ENCODE assay signal across 39 cellular contexts in genomic region chr11:77044356-77044755, GRCh38. TPM values are rescaled to one million over a fixed set of nuclear protein-coding genes. Genes with fewer than 3 reads are reported as not detected.
"Had no signal": no experiment of that assay in that cellular context is flagged by ENCODE, and none has a peak within 500 bp of the region (broad histone marks: within the 10 kb centered on the region; RNA-seq: fewer than 3 reads in every experiment).

No MANE protein-coding gene starts in this region.

- H3K9me3 Mint-ChIP-seq: activated B cell treated with CpG ODN at 0.5 μM for 24 hours; activated CD4-positive, alpha-beta memory T cell treated with anti-CD3 and anti-CD28 coated beads for 36 hours; activated CD4-positive, alpha-beta T cell treated with anti-CD3 and anti-CD28 coated beads, Interleukin-2, amount 10 ng/mL, durations not matched to agents 24 days and 14 days; activated CD8-positive, alpha-beta T cell treated with anti-CD3 and anti-CD28 coated beads for 36 hours; activated naive CD4-positive, alpha-beta T cell treated with anti-CD3 and anti-CD28 coated beads for 36 hours; activated naive CD4-positive, alpha-beta T cell treated with anti-CD3 and anti-CD28 coated beads, Interleukin-2, amount 50 U/mL, for 72 hours; activated naive CD8-positive, alpha-beta T cell treated with anti-CD3 and anti-CD28 coated beads for 36 hours; activated T-cell treated with anti-CD3 and anti-CD28 coated beads, Interleukin-2, amount 50 U/mL, for 4 hours; activated T-cell treated with anti-CD3 and anti-CD28 coated beads, Interleukin-2, amount 50 U/mL, for 72 hours; activated T-helper 1 cell treated with anti-CD3 and anti-CD28 coated beads, Interleukin-12 subunit alpha, Interleukin-12 subunit beta, Interleukin-2, Interleukin-4 antibody, amounts not matched to agents 30 ng/mL and 10 ng/mL and 1 ng/mL, durations not matched to agents 14 hours and 24 hours and 36 hours; activated T-helper 17 cell treated with anti-CD3 and anti-CD28 coated beads, Interleukin-2, amount 50 U/mL, for 72 hours; central memory CD8-positive, alpha-beta T cell; T-helper 1 cell treated with Interleukin-12 subunit alpha and Interleukin-12 subunit beta and Interleukin-4 antibody, amounts not matched to agents 30 μg/mL and 1 μg/mL, for 36 hours; T-helper 2 cell treated with Interferon-gamma antibody and Interleukin-4, amounts not matched to agents 5 μg/mL and 100 μg/mL, for 36 hours had no signal

- H3K9me3 ChIP-seq: adrenal gland had no signal

- H3K4me3 ChIP-seq: adrenal gland, cardiac muscle cell had no signal

- ATAC-seq: activated CD8-positive, alpha-beta T cell treated with anti-CD3 and anti-CD28 coated beads for 36 hours; activated naive CD4-positive, alpha-beta T cell treated with anti-CD3 and anti-CD28 coated beads, Interleukin-2, amount 50 U/mL, for 72 hours; activated T-cell treated with anti-CD3 and anti-CD28 coated beads, Interleukin-2, amount 50 U/mL, for 4 hours; activated T-cell treated with anti-CD3 and anti-CD28 coated beads, Interleukin-2, amount 50 U/mL, for 72 hours; activated T-helper 17 cell treated with anti-CD3 and anti-CD28 coated beads, Interleukin-2, amount 50 U/mL, for 72 hours had no signal

- H3K36me3 Mint-ChIP-seq: activated CD4-positive, alpha-beta memory T cell treated with anti-CD3 and anti-CD28 coated beads for 36 hours; activated naive CD8-positive, alpha-beta T cell treated with anti-CD3 and anti-CD28 coated beads for 36 hours; brain had no signal

- H3K36me3 ChIP-seq: adrenal gland, cardiac muscle cell had no signal

- H3K27ac ChIP-seq: adrenal gland, cardiac muscle cell, VCaP had no signal

- H3K4me3 Mint-ChIP-seq: activated B cell treated with CpG ODN at 0.5 μM for 24 hours; activated CD4-positive, alpha-beta memory T cell treated with anti-CD3 and anti-CD28 coated beads for 36 hours; activated CD4-positive, alpha-beta T cell treated with anti-CD3 and anti-CD28 coated beads, Interleukin-2, amount 10 ng/mL, durations not matched to agents 24 days and 14 days; activated CD8-positive, alpha-beta T cell treated with anti-CD3 and anti-CD28 coated beads for 36 hours; activated naive CD4-positive, alpha-beta T cell treated with anti-CD3 and anti-CD28 coated beads for 36 hours; activated naive CD8-positive, alpha-beta T cell treated with anti-CD3 and anti-CD28 coated beads for 36 hours; activated T-cell treated with anti-CD3 and anti-CD28 coated beads, Interleukin-2, amount 50 U/mL, for 4 hours; activated T-cell treated with anti-CD3 and anti-CD28 coated beads, Interleukin-2, amount 50 U/mL, for 72 hours; activated T-helper 1 cell treated with anti-CD3 and anti-CD28 coated beads, Interleukin-12 subunit alpha, Interleukin-12 subunit beta, Interleukin-2, Interleukin-4 antibody, amounts not matched to agents 30 ng/mL and 10 ng/mL and 1 ng/mL, durations not matched to agents 14 hours and 24 hours and 36 hours; activated T-helper 17 cell treated with anti-CD3 and anti-CD28 coated beads, Interleukin-2, amount 50 U/mL, for 72 hours; brain; central memory CD8-positive, alpha-beta T cell; T-helper 1 cell treated with Interleukin-12 subunit alpha and Interleukin-12 subunit beta and Interleukin-4 antibody, amounts not matched to agents 30 μg/mL and 1 μg/mL, for 36 hours; T-helper 2 cell treated with Interferon-gamma antibody and Interleukin-4, amounts not matched to agents 5 μg/mL and 100 μg/mL, for 36 hours had no signal

- H3K27ac Mint-ChIP-seq: activated B cell treated with CpG ODN at 0.5 μM for 24 hours; activated CD4-positive, alpha-beta memory T cell treated with anti-CD3 and anti-CD28 coated beads for 36 hours; activated CD4-positive, alpha-beta T cell treated with anti-CD3 and anti-CD28 coated beads, Interleukin-2, amount 10 ng/mL, durations not matched to agents 24 days and 14 days; activated CD8-positive, alpha-beta T cell treated with anti-CD3 and anti-CD28 coated beads for 36 hours; activated naive CD4-positive, alpha-beta T cell treated with anti-CD3 and anti-CD28 coated beads for 36 hours; activated naive CD4-positive, alpha-beta T cell treated with anti-CD3 and anti-CD28 coated beads, Interleukin-2, amount 50 U/mL, for 72 hours; activated naive CD8-positive, alpha-beta T cell treated with anti-CD3 and anti-CD28 coated beads for 36 hours; activated T-cell treated with anti-CD3 and anti-CD28 coated beads, Interleukin-2, amount 50 U/mL, for 72 hours; activated T-helper 1 cell treated with anti-CD3 and anti-CD28 coated beads, Interleukin-12 subunit alpha, Interleukin-12 subunit beta, Interleukin-2, Interleukin-4 antibody, amounts not matched to agents 30 ng/mL and 10 ng/mL and 1 ng/mL, durations not matched to agents 14 hours and 24 hours and 36 hours; activated T-helper 17 cell treated with anti-CD3 and anti-CD28 coated beads, Interleukin-2, amount 50 U/mL, for 72 hours; brain; T-helper 1 cell treated with Interleukin-12 subunit alpha and Interleukin-12 subunit beta and Interleukin-4 antibody, amounts not matched to agents 30 μg/mL and 1 μg/mL, for 36 hours; T-helper 2 cell treated with Interferon-gamma antibody and Interleukin-4, amounts not matched to agents 5 μg/mL and 100 μg/mL, for 36 hours had no signal

- DNase-seq: activated B cell treated with CpG ODN at 0.5 μM for 24 hours; activated CD4-positive, alpha-beta memory T cell treated with anti-CD3 and anti-CD28 coated beads for 36 hours; activated CD4-positive, alpha-beta T cell treated with anti-CD3 and anti-CD28 coated beads for 4 hours; activated CD4-positive, alpha-beta T cell treated with anti-CD3 and anti-CD28 coated beads, Interleukin-2, amount 10 ng/mL, durations not matched to agents 24 days and 14 days; activated CD4-positive, alpha-beta T cell treated with anti-CD3 and anti-CD28 coated beads, Interleukin-2, amount 50 U/mL, for 1 hour; activated CD4-positive, alpha-beta T cell treated with anti-CD3 and anti-CD28 coated beads, Interleukin-2, amount 50 U/mL, for 4 hours; activated CD4-positive, CD25-positive, alpha-beta regulatory T cell treated with anti-CD3 and anti-CD28 coated beads, Interleukin-2, amount 50 U/mL, for 72 hours; activated CD8-positive, alpha-beta memory T cell treated with anti-CD3 and anti-CD28 coated beads, Interleukin-2, amount 50 U/mL, for 4 hours; activated CD8-positive, alpha-beta T cell treated with anti-CD3 and anti-CD28 coated beads for 36 hours; activated effector memory CD4-positive, alpha-beta T cell treated with anti-CD3 and anti-CD28 coated beads, Interleukin-2, amount 50 U/mL, for 16 hours; activated gamma-delta T cell treated with Interleukin-2 at 50 U/mL for 16 hours; activated naive CD4-positive, alpha-beta T cell; activated naive CD4-positive, alpha-beta T cell treated with anti-CD3 and anti-CD28 coated beads for 36 hours; activated naive CD4-positive, alpha-beta T cell treated with anti-CD3 and anti-CD28 coated beads, Interleukin-2, amount 50 U/mL, for 16 hours; activated naive CD8-positive, alpha-beta T cell treated with anti-CD3 and anti-CD28 coated beads for 36 hours; activated T-cell treated with anti-CD3 and anti-CD28 coated beads for 4 hours; activated T-cell treated with anti-CD3 and anti-CD28 coated beads, Interleukin-2, amount 50 U/mL, for 1 hour; activated T-cell treated with anti-CD3 and anti-CD28 coated beads, Interleukin-2, amount 50 U/mL, for 4 hours; activated T-cell treated with anti-CD3 and anti-CD28 coated beads, Interleukin-2, amount 50 U/mL, for 72 hours; adrenal gland; amniotic stem cell; aorta; caudate nucleus; cerebellar nuclear complex; T-helper 1 cell; T-helper 2 cell; T-helper 9 cell had no signal

RNA-seq across cellular contexts. Expression of gene B3GNT6, which starts 10.2 kb away (rescaled TPM):
- total RNA-seq: activated B cell treated with CpG ODN at 0.5 μM for 24 hours; activated CD4-positive, alpha-beta memory T cell treated with anti-CD3 and anti-CD28 coated beads for 36 hours; activated CD4-positive, alpha-beta T cell treated with anti-CD3 and anti-CD28 coated beads, Interleukin-2, amount 10 ng/mL, durations not matched to agents 24 days and 14 days; activated CD8-positive, alpha-beta memory T cell treated with anti-CD3 and anti-CD28 coated beads for 36 hours; activated CD8-positive, alpha-beta T cell treated with anti-CD3 and anti-CD28 coated beads for 36 hours; activated naive CD4-positive, alpha-beta T cell treated with anti-CD3 and anti-CD28 coated beads for 36 hours; activated naive CD4-positive, alpha-beta T cell treated with anti-CD3 and anti-CD28 coated beads, Interleukin-2, amount 50 U/mL, for 72 hours; activated naive CD8-positive, alpha-beta T cell treated with anti-CD3 and anti-CD28 coated beads for 36 hours; activated T-cell treated with anti-CD3 and anti-CD28 coated beads, Interleukin-2, amount 50 U/mL, for 4 hours; activated T-cell treated with anti-CD3 and anti-CD28 coated beads, Interleukin-2, amount 50 U/mL, for 72 hours; activated T-helper 1 cell treated with anti-CD3 and anti-CD28 coated beads, Interleukin-12 subunit alpha, Interleukin-12 subunit beta, Interleukin-2, Interleukin-4 antibody, amounts not matched to agents 30 ng/mL and 10 ng/mL and 1 ng/mL, durations not matched to agents 14 hours and 24 hours and 36 hours; activated T-helper 17 cell treated with anti-CD3 and anti-CD28 coated beads, Interleukin-2, amount 50 U/mL, for 72 hours; adrenal gland; aorta; astrocyte; cardiac muscle cell had no signal
- polyA plus RNA-seq: adrenal gland, aorta, cardiac muscle cell had no signal

RNA-seq across cellular contexts. Expression of gene OMP, which starts 58.3 kb away (rescaled TPM):
- total RNA-seq: activated B cell treated with CpG ODN at 0.5 μM for 24 hours; activated CD4-positive, alpha-beta memory T cell treated with anti-CD3 and anti-CD28 coated beads for 36 hours; activated CD4-positive, alpha-beta T cell treated with anti-CD3 and anti-CD28 coated beads, Interleukin-2, amount 10 ng/mL, durations not matched to agents 24 days and 14 days; activated CD8-positive, alpha-beta memory T cell treated with anti-CD3 and anti-CD28 coated beads for 36 hours; activated CD8-positive, alpha-beta T cell treated with anti-CD3 and anti-CD28 coated beads for 36 hours; activated naive CD4-positive, alpha-beta T cell treated with anti-CD3 and anti-CD28 coated beads for 36 hours; activated naive CD4-positive, alpha-beta T cell treated with anti-CD3 and anti-CD28 coated beads, Interleukin-2, amount 50 U/mL, for 72 hours; activated naive CD8-positive, alpha-beta T cell treated with anti-CD3 and anti-CD28 coated beads for 36 hours; activated T-cell treated with anti-CD3 and anti-CD28 coated beads, Interleukin-2, amount 50 U/mL, for 4 hours; activated T-cell treated with anti-CD3 and anti-CD28 coated beads, Interleukin-2, amount 50 U/mL, for 72 hours; activated T-helper 1 cell treated with anti-CD3 and anti-CD28 coated beads, Interleukin-12 subunit alpha, Interleukin-12 subunit beta, Interleukin-2, Interleukin-4 antibody, amounts not matched to agents 30 ng/mL and 10 ng/mL and 1 ng/mL, durations not matched to agents 14 hours and 24 hours and 36 hours; activated T-helper 17 cell treated with anti-CD3 and anti-CD28 coated beads, Interleukin-2, amount 50 U/mL, for 72 hours; bronchial epithelial cell; cardiac muscle cell had no signal
- polyA plus RNA-seq: aorta, cardiac muscle cell had no signal
